In genomic region chr4:31043382-31044062, GRCh38 we compare ENCODE assay signal across 15 cellular contexts.
DNase-seq lines count a peak whose midpoint lies in the region; ATAC-seq and TF ChIP-seq lines count a peak whose summit lies in the region.
"Had no signal": no experiment of that assay in that cellular context is flagged by ENCODE, and none has a peak within 500 bp of the region (broad histone marks: within the 10 kb centered on the region; RNA-seq: fewer than 3 reads in every experiment).

No MANE protein-coding gene starts in this region.

- peaks cover 49% of the 10 kb centered on the region for H3K4me1 Mint-ChIP-seq in WTC11
- H3K4me1 Mint-ChIP-seq in endothelial cell (ENCODE audit: unreplicated experiment) = peaks cover 3% of the 10 kb centered on the region
- H3K4me1 Mint-ChIP-seq: CD8-positive, alpha-beta memory T cell had no signal

- H3K9me3 Mint-ChIP-seq in WTC11 (0 out of 2 replicates have a peak, but pooled peaks cover 5% of the 10 kb centered on the region), endothelial cell (ENCODE audit: unreplicated experiment) (no peaks in the 10 kb centered on the region)

- H3K4me3 Mint-ChIP-seq in WTC11 (peak overlapping the region; percentile 18; the same call in 1 of the 2 replicates), endothelial cell (ENCODE audit: unreplicated experiment) (no peak overlapping the region)
- H3K4me3 Mint-ChIP-seq: CD8-positive, alpha-beta memory T cell had no signal

- H3K27ac Mint-ChIP-seq in WTC11 (peak overlapping the region; percentile 23), endothelial cell (ENCODE audit: unreplicated experiment) (no peak overlapping the region)
- H3K27ac Mint-ChIP-seq: CD8-positive, alpha-beta memory T cell had no signal

- H3K27me3 ChIP-seq in HAP-1 (ENCODE audit: low read depth) (peaks cover 2% of the 10 kb centered on the region; the same call in 1 of the 2 replicates), iPS-18a (ENCODE audit: control insufficient read depth, insufficient read depth, low read length) (no peaks in the 10 kb centered on the region)
- H3K27me3 ChIP-seq: BLaER1 had no signal

- peak overlapping the region; percentile 39 for H3K27ac ChIP-seq in iPS-18a (ENCODE audit: low read length)
- H3K27ac ChIP-seq: BLaER1 had no signal

- no peaks in the 10 kb centered on the region for H3K36me3 Mint-ChIP-seq in WTC11
- no peaks in the 10 kb centered on the region for H3K36me3 Mint-ChIP-seq in endothelial cell (ENCODE audit: low read depth, unreplicated experiment)
- H3K36me3 Mint-ChIP-seq: CD8-positive, alpha-beta memory T cell had no signal

- H3K9me3 ChIP-seq in HAP-1 (no peaks in the 10 kb centered on the region), iPS-18a (ENCODE audit: control insufficient read depth, low read depth, low read length) (no peaks in the 10 kb centered on the region)
- H3K9me3 ChIP-seq: BLaER1 had no signal

- POLR2A ChIA-PET in WTC11 (lab: Charles Lee) = no interaction called here

- in situ Hi-C loops in HAP-1 (cut with MboI; ENCODE audit: low sequenced_read_pairs) = loop anchor here (5.0 kb wide), 1 partner anchor 321 kb away; the partner anchor contains the start of gene PCDH7

- TF ChIP-seq CTCF in WTC11 (IDR thresholded peaks at IDR 0.05) (no peak), endothelial cell (IDR thresholded peaks at IDR 0.05; ENCODE audit: unreplicated experiment) (no peak)

- H3K9ac ChIP-seq in iPS-18a (ENCODE audit: low read length) = no peak overlapping the region
- H3K9ac ChIP-seq: BLaER1 had no signal

- no peak overlapping the region for H3K4me3 ChIP-seq in HAP-1
- H3K4me3 ChIP-seq in iPS-18a (ENCODE audit: low read length) = no peak overlapping the region
- H3K4me3 ChIP-seq: BLaER1 had no signal

- CTCF ChIA-PET in WTC11 (lab: Charles Lee) = no interaction called here

- peak; percentile 25 to 98 for DNase-seq in HAP-1 (ENCODE audit: low spot score in 2 of 2)
- no peak for DNase-seq in WTC11 (ENCODE audit: low spot score)
- no peak for DNase-seq in endothelial cell (ENCODE audit: low spot score)
- no peak for DNase-seq in A172 (ENCODE audit: low spot score)
- DNase-seq: CD8-positive, alpha-beta memory T cell; DMS 273 treated with DMSO at 0.1 percent for 48 hours; EL; Karpas-422; NCI-H1105 treated with DMSO at 0.1 percent for 48 hours; NCI-H187; NCI-H446 treated with DMSO at 0.1 percent for 48 hours had no signal

- ATAC-seq in WTC11 (peak; percentile 87), GM21619 (IDR thresholded peaks at IDR 0.05; ENCODE audit: unreplicated experiment) (no peak), GM21723 (IDR thresholded peaks at IDR 0.05; ENCODE audit: unreplicated experiment) (no peak)

- peaks cover 15% of the 10 kb centered on the region for H3K4me1 ChIP-seq in HAP-1
- peaks cover 33% of the 10 kb centered on the region for H3K4me1 ChIP-seq in iPS-18a (ENCODE audit: control insufficient read depth, low read depth, low read length)

- H3K27me3 Mint-ChIP-seq in WTC11 (ENCODE audit: low read depth) = no peaks in the 10 kb centered on the region
- no peaks in the 10 kb centered on the region for H3K27me3 Mint-ChIP-seq in endothelial cell (ENCODE audit: unreplicated experiment)
- H3K27me3 Mint-ChIP-seq: CD8-positive, alpha-beta memory T cell had no signal

- H3K36me3 ChIP-seq in HAP-1 (replicated peaks) = no peaks in the 10 kb centered on the region
- H3K36me3 ChIP-seq in iPS-18a (ENCODE audit: control insufficient read depth, low read depth, low read length) = no peaks in the 10 kb centered on the region
- H3K36me3 ChIP-seq: BLaER1 had no signal

TF ChIP-seq in WTC11, 78 proteins besides CTCF, POLR2A, EP300 and RAD21:
- TF ChIP-seq IRF1 (CRISPR knock-in tag; IDR thresholded peaks at IDR 0.05) = no peak
- no peak for TF ChIP-seq AFF4 (CRISPR knock-in tag; IDR thresholded peaks at IDR 0.05; ENCODE audit: borderline replicate concordance)
- TF ChIP-seq ZNF532 (CRISPR knock-in tag; IDR thresholded peaks at IDR 0.05; ENCODE audit: borderline replicate concordance) = no peak
- no peak for TF ChIP-seq ATF3 (CRISPR knock-in tag; conservative IDR thresholded peaks at IDR 0.05)
- no peak for TF ChIP-seq TEAD1 (CRISPR knock-in tag; IDR thresholded peaks at IDR 0.05)
- TF ChIP-seq EMX1 (CRISPR knock-in tag; IDR thresholded peaks at IDR 0.05) = no peak
- no peak for TF ChIP-seq FOXK1 (CRISPR knock-in tag; IDR thresholded peaks at IDR 0.05)
- TF ChIP-seq SMAD4 (CRISPR knock-in tag; IDR thresholded peaks at IDR 0.05) = no peak
- TF ChIP-seq ZNF317 (CRISPR knock-in tag; IDR thresholded peaks at IDR 0.05; ENCODE audit: borderline replicate concordance, low read depth) = no peak
- no peak for TF ChIP-seq ZNF219 (CRISPR knock-in tag; IDR thresholded peaks at IDR 0.05; ENCODE audit: borderline replicate concordance)
- no peak for TF ChIP-seq FOXJ3 (CRISPR knock-in tag; IDR thresholded peaks at IDR 0.05; ENCODE audit: borderline replicate concordance)
- TF ChIP-seq ZBTB21 (CRISPR knock-in tag; IDR thresholded peaks at IDR 0.05; ENCODE audit: borderline replicate concordance) = no peak
- TF ChIP-seq IRF2 (CRISPR knock-in tag; IDR thresholded peaks at IDR 0.05; ENCODE audit: borderline replicate concordance, low read depth) = no peak
- TF ChIP-seq ZNF138 (CRISPR knock-in tag; conservative IDR thresholded peaks at IDR 0.05) = no peak
- no peak for TF ChIP-seq MAX (CRISPR knock-in tag; IDR thresholded peaks at IDR 0.05)

Comparison
In these comparisons a context has a peak if more than half of its experiments do, and no peak if none do; other contexts are left out.
1. DNase-seq: peak in HAP-1 (2 of 2); none in WTC11 (single experiment), endothelial cell (single experiment) and A172 (single experiment).